Comparison of ENCODE assay signal across 18 cellular contexts in the genomic region with DNA sequence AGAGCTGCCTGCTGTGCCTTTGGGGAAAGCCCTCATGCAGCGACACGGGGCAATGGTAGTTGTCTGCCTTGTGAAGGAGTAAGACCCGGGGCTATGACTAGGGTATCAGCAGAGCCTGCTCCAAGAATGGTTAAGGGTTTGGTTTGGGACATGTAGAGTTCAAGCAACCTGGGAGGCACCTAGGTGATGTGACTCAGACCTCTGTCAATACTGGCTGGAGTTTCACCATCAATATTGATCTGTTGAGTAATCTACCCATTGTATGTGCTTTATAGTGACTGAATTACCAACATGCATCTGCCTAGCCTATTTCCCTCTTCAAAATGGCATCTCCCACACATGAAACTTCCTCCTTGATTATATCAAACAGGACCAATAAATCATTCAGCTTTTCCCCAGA.
DNase-seq lines count a peak whose midpoint lies in the region; ATAC-seq, FAIRE-seq and TF ChIP-seq lines count a peak whose summit lies in the region.
"Had no signal": no experiment of that assay in that cellular context is flagged by ENCODE, and none has a peak within 500 bp of the region (broad histone marks: within the 10 kb centered on the region; RNA-seq: fewer than 3 reads in every experiment).

No MANE protein-coding gene starts in this region.

- BruUV-seq in mammary epithelial cell (replicated peaks; lab: Mats Ljungman, UMichigan): no TSS peak

- DNase-seq in DMS53 (lab: John Stamatoyannopoulos, UW) (peak; percentile 6), DMS53 treated with DMSO at 0.1 percent for 48 hours (lab: John Stamatoyannopoulos, UW; ENCODE audit: unreplicated experiment) (no peak), mammary epithelial cell (peak; percentile 61), foreskin keratinocyte (peak in 1 of 2 donors; percentile 28), kidney (no peak)
- DNase-seq: CD4-positive, alpha-beta T cell; DND-41; GDM1; GOT3; H9; IMR-90; KG1 had no signal

- dilution Hi-C loops in mammary epithelial cell (cut with HindIII; ENCODE audit: low sequenced_read_pairs): no loop called here

- no peak overlapping the region for H2AFZ ChIP-seq in mammary epithelial cell (ENCODE audit: low read depth, low read length)

- in situ Hi-C loops in mammary epithelial cell (cut with MboI; ENCODE audit: low sequenced_read_pairs in 2 of 2): no loop called here

- H3K4me2 ChIP-seq in mammary epithelial cell (ENCODE audit: insufficient read depth, low read depth, low read length): no peak overlapping the region

- H3K27ac ChIP-seq in mammary epithelial cell (ENCODE audit: insufficient read depth, low read depth, low read length) (no peak overlapping the region), foreskin keratinocyte (no peak overlapping the region), kidney (ENCODE audit: low read depth in 2 of 2, low read length in 2 of 2) (no peak overlapping the region)
- H3K27ac ChIP-seq: 22Rv1 had no signal

- H3K9me3 ChIP-seq in mammary epithelial cell (replicated peaks; ENCODE audit: insufficient read depth, low read length) (no peaks in the 10 kb centered on the region), kidney (ENCODE audit: control insufficient read depth in 1 of 2, low read length in 2 of 2) (no peaks in the 10 kb centered on the region)

- intact Hi-C loops in mammary epithelial cell (cut with micrococcal nuclease): no loop called here
- intact Hi-C loops in kidney (cut with DNase I): no loop called here

- H3K9ac ChIP-seq in mammary epithelial cell (ENCODE audit: insufficient read depth, low read length): no peak overlapping the region
- H3K9ac ChIP-seq in kidney (ENCODE audit: low read length in 2 of 2): no peak overlapping the region

- H3K36me3 ChIP-seq in mammary epithelial cell (ENCODE audit: insufficient read depth, low read length) (no peaks in the 10 kb centered on the region), kidney (ENCODE audit: control insufficient read depth in 1 of 2, insufficient read depth in 2 of 2, low read length in 2 of 2) (no peaks in the 10 kb centered on the region)

- peaks cover 17% of the 10 kb centered on the region for H3K4me1 ChIP-seq in mammary epithelial cell (ENCODE audit: insufficient read depth, low read length)
- H3K4me1 ChIP-seq in foreskin keratinocyte: peaks cover 3% of the 10 kb centered on the region
- H3K4me1 ChIP-seq in kidney (ENCODE audit: control insufficient read depth in 1 of 2, insufficient read depth in 1 of 2, low read depth in 1 of 2, low read length in 2 of 2): no peaks in the 10 kb centered on the region

- ATAC-seq in foreskin keratinocyte (peak; percentile 61), HG02973 (IDR thresholded peaks at IDR 0.05; ENCODE audit: unreplicated experiment) (no peak), HG03025 (IDR thresholded peaks at IDR 0.05; ENCODE audit: low FRiP score, unreplicated experiment) (no peak), HG02759 (IDR thresholded peaks at IDR 0.05; ENCODE audit: unreplicated experiment) (no peak)

- H4K20me1 ChIP-seq in mammary epithelial cell (ENCODE audit: insufficient read depth, low read length): no peaks in the 10 kb centered on the region

- no peaks in the 10 kb centered on the region for H3K79me2 ChIP-seq in mammary epithelial cell (ENCODE audit: insufficient read depth, low read length)

- H3K4me3 ChIP-seq in mammary epithelial cell (replicated peaks in 1 of 3; ENCODE audit: insufficient read depth in 1 of 3, low read depth in 2 of 3, low read length in 3 of 3): no peak overlapping the region
- H3K4me3 ChIP-seq in kidney (ENCODE audit: low read length in 2 of 2): no peak overlapping the region

- no peak for FAIRE-seq in kidney (lab: Jason Lieb, UNC)
- FAIRE-seq: GM12892, GM19239 had no signal

- CTCF ChIA-PET in mammary epithelial cell (lab: Charles Lee; ENCODE audit: low non-redundant PET): no interaction called here

- H3K27me3 ChIP-seq in mammary epithelial cell (ENCODE audit: insufficient read depth, low read length) (no peaks in the 10 kb centered on the region), foreskin keratinocyte (no peaks in the 10 kb centered on the region)

- 100% methylated on average over 1 of the region's 3 CpGs for WGBS in mammary epithelial cell (ENCODE audit: low coverage, missing lambda C conversion rate)

- TF ChIP-seq CTCF in mammary epithelial cell (conservative IDR thresholded peaks at IDR 0.05 in 1 of 2, IDR thresholded peaks at IDR 0.05 in 1 of 2; ENCODE audit: extremely low read depth in 1 of 2, insufficient read depth in 1 of 2, low read depth in 1 of 2, low read length in 2 of 2) (no peak), foreskin keratinocyte (conservative IDR thresholded peaks at IDR 0.05) (no peak), kidney (IDR thresholded peaks at IDR 0.05; ENCODE audit: borderline replicate concordance, extremely low read depth, insufficient read depth) (no peak)

Comparison
In these comparisons a context has a peak if more than half of its experiments do, and no peak if none do; other contexts are left out.
1. DNase-seq: peak in DMS53 (single experiment) and mammary epithelial cell (single experiment); none in DMS53 treated with DMSO at 0.1 percent for 48 hours (single experiment) and kidney (single experiment).